Comparison of ENCODE assay signal across 9 cellular contexts in genomic region chr11:122668562-122669090, GRCh38. TPM values are rescaled to one million over a fixed set of nuclear protein-coding genes. Genes with fewer than 3 reads are reported as not detected.
A peak's percentile ranks its signal among the peaks of the same experiment; 100 is the strongest.
DNase-seq lines count a peak whose midpoint lies in the region; ATAC-seq and TF ChIP-seq lines count a peak whose summit lies in the region.
"Had no signal": no experiment of that assay in that cellular context is flagged by ENCODE, and none has a peak within 500 bp of the region (broad histone marks: within the 10 kb centered on the region; RNA-seq: fewer than 3 reads in every experiment).

No MANE protein-coding gene starts in this region.

- peak overlapping the region in 1 of 2 experiments; percentile 29 for H2BK12ac ChIP-seq in mesenchymal stem cell (ENCODE audit: low read length in 2 of 2)

- 76% methylated on average over 1 of the region's 6 CpGs for WGBS in mesenchymal stem cell

- H2AFZ ChIP-seq in mesenchymal stem cell (ENCODE audit: low read depth, low read length): no peak overlapping the region

- H3K36me3 Mint-ChIP-seq in activated CD8-positive, alpha-beta T cell treated with anti-CD3 and anti-CD28 coated beads, Interleukin-2, amount 10 ng/mL, durations not matched to agents 7 days and 5 days (ENCODE audit: low read depth): peaks cover 60% of the 10 kb centered on the region

- H3K79me1 ChIP-seq in mesenchymal stem cell (replicated peaks; ENCODE audit: low read length, poor library complexity, severe bottlenecking): no peaks in the 10 kb centered on the region

- no peak overlapping the region for H3K9ac ChIP-seq in mesenchymal stem cell (ENCODE audit: low read length)

- no peaks in the 10 kb centered on the region for H3K27me3 ChIP-seq in mesenchymal stem cell (ENCODE audit: control insufficient read depth in 1 of 2, insufficient read depth in 1 of 2, low read length in 2 of 2)
- H3K27me3 ChIP-seq: colonic mucosa had no signal

- peaks cover 10 to 17% of the 10 kb centered on the region in 2 experiments for H3K36me3 ChIP-seq in mesenchymal stem cell (ENCODE audit: control insufficient read depth in 1 of 2, insufficient read depth in 2 of 2, low read depth in 1 of 2, low read length in 2 of 2)
- H3K36me3 ChIP-seq: colonic mucosa had no signal

- H3K4me3 Mint-ChIP-seq in activated CD8-positive, alpha-beta T cell treated with anti-CD3 and anti-CD28 coated beads, Interleukin-2, amount 10 ng/mL, durations not matched to agents 7 days and 5 days: peak overlapping the region; percentile 35

- peaks cover 27% of the 10 kb centered on the region for H3K4me1 ChIP-seq in mesenchymal stem cell (ENCODE audit: control insufficient read depth, insufficient read depth, low read depth, low read length)
- H3K4me1 ChIP-seq: colonic mucosa had no signal

- H2BK15ac ChIP-seq in mesenchymal stem cell (ENCODE audit: low read depth, poor library complexity, severe bottlenecking): no peak overlapping the region

- no peak overlapping the region for H2BK5ac ChIP-seq in mesenchymal stem cell (ENCODE audit: low read depth, low read length, poor library complexity, severe bottlenecking)

- ATAC-seq in activated CD8-positive, alpha-beta T cell treated with anti-CD3 and anti-CD28 coated beads, Interleukin-2, amount 10 ng/mL, durations not matched to agents 7 days and 5 days: peak; percentile 66
- ATAC-seq in SK-N-SH treated with all-trans-retinoic acid at 6 μM for 48 hours: no peak

- DNase-seq in DMS 273 (lab: John Stamatoyannopoulos, UW; ENCODE audit: unreplicated experiment) (peak; percentile 50), M059J (ENCODE audit: low read depth) (peak; percentile 92), mesenchymal stem cell (peak; percentile 96), NCI-H1105 (lab: John Stamatoyannopoulos, UW) (no peak), pons (ENCODE audit: low spot score) (no peak), NCI-H1048 (lab: John Stamatoyannopoulos, UW) (no peak)
- DNase-seq in activated CD8-positive, alpha-beta T cell treated with anti-CD3 and anti-CD28 coated beads, Interleukin-2, amount 10 ng/mL, durations not matched to agents 7 days and 5 days: peak; percentile 37
- DNase-seq: colonic mucosa had no signal

- no peak overlapping the region for H3K23ac ChIP-seq in mesenchymal stem cell (ENCODE audit: low read length in 2 of 2)

- no peaks in the 10 kb centered on the region for H3K9me3 Mint-ChIP-seq in activated CD8-positive, alpha-beta T cell treated with anti-CD3 and anti-CD28 coated beads, Interleukin-2, amount 10 ng/mL, durations not matched to agents 7 days and 5 days (ENCODE audit: insufficient read depth)

- CTCF ChIA-PET in activated CD8-positive, alpha-beta T cell treated with anti-CD3 and anti-CD28 coated beads, Interleukin-2, amount 10 ng/mL, durations not matched to agents 7 days and 5 days (lab: Charles Lee): interaction anchor here (0.8 to 17.6 kb wide), 13 partner anchors 10 to 185 kb away, joined by 3 to 225 read pairs (median 4); partner anchors contain the start of gene UBASH3B

- H3K18ac ChIP-seq in mesenchymal stem cell (ENCODE audit: low read depth in 1 of 2, low read length in 2 of 2): peak overlapping the region in 1 of 2 experiments; percentile 11

- H4K8ac ChIP-seq in mesenchymal stem cell (ENCODE audit: low read length): no peak overlapping the region

- no peak overlapping the region for H3K4ac ChIP-seq in mesenchymal stem cell (ENCODE audit: low read depth in 1 of 2, low read length in 2 of 2)

- H3K4me3 ChIP-seq in mesenchymal stem cell (ENCODE audit: insufficient read depth in 1 of 2, low read depth in 1 of 2, low read length in 2 of 2): no peak overlapping the region
- H3K4me3 ChIP-seq: colonic mucosa had no signal

- H2BK120ac ChIP-seq in mesenchymal stem cell (ENCODE audit: low read depth, low read length): peak overlapping the region; percentile 11

- peak overlapping the region; percentile 60 for H4K91ac ChIP-seq in mesenchymal stem cell (ENCODE audit: low read length)

- H3K9me3 ChIP-seq in mesenchymal stem cell (ENCODE audit: control insufficient read depth, low read length): peaks cover 7% of the 10 kb centered on the region
- H3K9me3 ChIP-seq: colonic mucosa had no signal

- peak overlapping the region; percentile 94 for H3K27ac Mint-ChIP-seq in activated CD8-positive, alpha-beta T cell treated with anti-CD3 and anti-CD28 coated beads, Interleukin-2, amount 10 ng/mL, durations not matched to agents 7 days and 5 days

- H3K4me2 ChIP-seq in mesenchymal stem cell (ENCODE audit: low read length, poor library complexity, severe bottlenecking): no peak overlapping the region

- POLR2A ChIA-PET in activated CD8-positive, alpha-beta T cell treated with anti-CD3 and anti-CD28 coated beads, Interleukin-2, amount 10 ng/mL, durations not matched to agents 7 days and 5 days (lab: Charles Lee): interaction anchor here (0.9 to 3.0 kb wide), 7 partner anchors 11 to 79 kb away, joined by 3 to 20 read pairs (median 4); partner anchors contain the start of gene UBASH3B

- no peaks in the 10 kb centered on the region for H3K27me3 Mint-ChIP-seq in activated CD8-positive, alpha-beta T cell treated with anti-CD3 and anti-CD28 coated beads, Interleukin-2, amount 10 ng/mL, durations not matched to agents 7 days and 5 days (ENCODE audit: low read depth)

- H2AK5ac ChIP-seq in mesenchymal stem cell (ENCODE audit: low read length, severe bottlenecking): no peak overlapping the region

- H3K4me1 Mint-ChIP-seq in activated CD8-positive, alpha-beta T cell treated with anti-CD3 and anti-CD28 coated beads, Interleukin-2, amount 10 ng/mL, durations not matched to agents 7 days and 5 days (ENCODE audit: low read depth): peaks cover 74% of the 10 kb centered on the region

- peak overlapping the region; percentile 21 for H3K27ac ChIP-seq in mesenchymal stem cell (ENCODE audit: low read length, poor library complexity, severe bottlenecking)
- H3K27ac ChIP-seq: colonic mucosa had no signal

- H3K14ac ChIP-seq in mesenchymal stem cell (ENCODE audit: low read length in 2 of 2): no peak overlapping the region

TF ChIP-seq in SK-N-SH treated with all-trans-retinoic acid at 6 μM for 48 hours, 23 proteins besides CTCF, POLR2A, EP300 and RAD21:
- TF ChIP-seq RARB (CRISPR knock-in tag; IDR thresholded peaks at IDR 0.05) (no peak), ZFP30 (CRISPR knock-in tag; IDR thresholded peaks at IDR 0.05) (no peak), ZC3H10 (CRISPR knock-in tag; IDR thresholded peaks at IDR 0.05) (no peak), ZFP3 (CRISPR knock-in tag; IDR thresholded peaks at IDR 0.05) (no peak)
- TF ChIP-seq, protein P1, sequence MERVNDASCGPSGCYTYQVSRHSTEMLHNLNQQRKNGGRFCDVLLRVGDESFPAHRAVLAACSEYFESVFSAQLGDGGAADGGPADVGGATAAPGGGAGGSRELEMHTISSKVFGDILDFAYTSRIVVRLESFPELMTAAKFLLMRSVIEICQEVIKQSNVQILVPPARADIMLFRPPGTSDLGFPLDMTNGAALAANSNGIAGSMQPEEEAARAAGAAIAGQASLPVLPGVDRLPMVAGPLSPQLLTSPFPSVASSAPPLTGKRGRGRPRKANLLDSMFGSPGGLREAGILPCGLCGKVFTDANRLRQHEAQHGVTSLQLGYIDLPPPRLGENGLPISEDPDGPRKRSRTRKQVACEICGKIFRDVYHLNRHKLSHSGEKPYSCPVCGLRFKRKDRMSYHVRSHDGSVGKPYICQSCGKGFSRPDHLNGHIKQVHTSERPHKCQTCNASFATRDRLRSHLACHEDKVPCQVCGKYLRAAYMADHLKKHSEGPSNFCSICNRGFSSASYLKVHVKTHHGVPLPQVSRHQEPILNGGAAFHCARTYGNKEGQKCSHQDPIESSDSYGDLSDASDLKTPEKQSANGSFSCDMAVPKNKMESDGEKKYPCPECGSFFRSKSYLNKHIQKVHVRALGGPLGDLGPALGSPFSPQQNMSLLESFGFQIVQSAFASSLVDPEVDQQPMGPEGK (CRISPR knock-in tag; IDR thresholded peaks at IDR 0.05; ENCODE audit: borderline replicate concordance): no peak
TF ChIP-seq in SK-N-SH treated with all-trans-retinoic acid at 6 μM for 48 hours: peak in this region for 0.

RNA-seq across cellular contexts. Expression of gene UBASH3B, which starts 13.1 kb away (rescaled TPM):
- total RNA-seq in M059J (2014; rRNA removed; shearing (Covaris generic)): 14.9 and 19.3 TPM in 2 replicates
- total RNA-seq in activated CD8-positive, alpha-beta T cell treated with anti-CD3 and anti-CD28 coated beads, Interleukin-2, amount 10 ng/mL, durations not matched to agents 7 days and 5 days: 10 to 100 TPM; 66.6 to 75.0 TPM
- 23.3 TPM for polyA plus RNA-seq in mesenchymal stem cell (2013, experiment 1 of 2)
- 25.0 TPM for polyA plus RNA-seq in mesenchymal stem cell (2013, experiment 2 of 2)

Comparison
In these comparisons a context has a peak if more than half of its experiments do, and no peak if none do; other contexts are left out.
1. DNase-seq: peak in DMS 273 (single experiment), M059J (single experiment), activated CD8-positive, alpha-beta T cell treated with anti-CD3 and anti-CD28 coated beads, Interleukin-2, amount 10 ng/mL, durations not matched to agents 7 days and 5 days (single experiment) and mesenchymal stem cell (single experiment); none in NCI-H1105 (single experiment), pons (single experiment) and NCI-H1048 (single experiment).